In genomic region chr15:79682285-79682684, GRCh38 we compare ENCODE assay signal across 12 cellular contexts.
DNase-seq lines count a peak whose midpoint lies in the region; ATAC-seq lines count a peak whose summit lies in the region.
"Had no signal": no experiment of that assay in that cellular context is flagged by ENCODE, and none has a peak within 500 bp of the region (broad histone marks: within the 10 kb centered on the region; RNA-seq: fewer than 3 reads in every experiment).

No MANE protein-coding gene starts in this region.

- no peaks in the 10 kb centered on the region for H3K27me3 ChIP-seq in adipocyte (replicated peaks; ENCODE audit: control insufficient read depth, insufficient read depth, low read length)

- no peaks in the 10 kb centered on the region for H3K9me3 Mint-ChIP-seq in activated CD8-positive, alpha-beta T cell treated with anti-CD3 and anti-CD28 coated beads, Interleukin-2, amount 10 ng/mL, durations not matched to agents 7 days and 5 days (ENCODE audit: insufficient read depth)
- H3K9me3 Mint-ChIP-seq: central memory CD8-positive, alpha-beta T cell had no signal

- peak overlapping the region; percentile 88 for H3K9ac ChIP-seq in adipocyte (ENCODE audit: low read length)

- CTCF ChIA-PET in activated CD8-positive, alpha-beta T cell treated with anti-CD3 and anti-CD28 coated beads, Interleukin-2, amount 10 ng/mL, durations not matched to agents 7 days and 5 days (lab: Charles Lee) = no interaction called here

- DNase-seq in EL (peak; percentile 83), adipocyte (ENCODE audit: low read depth) (peak; percentile 84), head of caudate nucleus (peak in 29 of 42 donors; percentile 4 to 64 (median 25)), renal cortical epithelial cell (ENCODE audit: low read depth) (peak; percentile 43), HPDE6-E6E7 (ENCODE audit: extremely low spot score) (no peak), NCI-H146 treated with DMSO at 0.1 percent for 48 hours (lab: John Stamatoyannopoulos, UW; ENCODE audit: unreplicated experiment) (no peak)
- no peak for DNase-seq in activated naive CD4-positive, alpha-beta T cell treated with Interleukin-2 at 50 U/mL for 16 hours
- no peak for DNase-seq in activated CD8-positive, alpha-beta T cell treated with anti-CD3 and anti-CD28 coated beads, Interleukin-2, amount 10 ng/mL, durations not matched to agents 7 days and 5 days
- DNase-seq: DMS79, retina had no signal

- no peaks in the 10 kb centered on the region for H3K9me3 ChIP-seq in adipocyte (ENCODE audit: control insufficient read depth, low read length)

- peak overlapping the region; percentile 67 for H3K4me3 ChIP-seq in adipocyte (ENCODE audit: low read length)
- H3K4me3 ChIP-seq: SK-N-MC had no signal

- no peak for ATAC-seq in activated CD8-positive, alpha-beta T cell treated with anti-CD3 and anti-CD28 coated beads, Interleukin-2, amount 10 ng/mL, durations not matched to agents 7 days and 5 days

- H3K4me1 ChIP-seq in adipocyte (ENCODE audit: control insufficient read depth, insufficient read depth, low read length) = peaks cover 49% of the 10 kb centered on the region

- no peak overlapping the region for H3K27ac Mint-ChIP-seq in activated CD8-positive, alpha-beta T cell treated with anti-CD3 and anti-CD28 coated beads, Interleukin-2, amount 10 ng/mL, durations not matched to agents 7 days and 5 days

- H3K36me3 Mint-ChIP-seq in activated CD8-positive, alpha-beta T cell treated with anti-CD3 and anti-CD28 coated beads, Interleukin-2, amount 10 ng/mL, durations not matched to agents 7 days and 5 days (ENCODE audit: low read depth) = no peaks in the 10 kb centered on the region

- H3K4me1 Mint-ChIP-seq in activated CD8-positive, alpha-beta T cell treated with anti-CD3 and anti-CD28 coated beads, Interleukin-2, amount 10 ng/mL, durations not matched to agents 7 days and 5 days (ENCODE audit: low read depth) = no peaks in the 10 kb centered on the region
- H3K4me1 Mint-ChIP-seq: central memory CD8-positive, alpha-beta T cell had no signal

- H3K36me3 ChIP-seq in adipocyte (ENCODE audit: control insufficient read depth, insufficient read depth, low read length, severe bottlenecking) = no peaks in the 10 kb centered on the region

- intact Hi-C loops in head of caudate nucleus (cut with DNase I) = no loop called here

- POLR2A ChIA-PET in activated CD8-positive, alpha-beta T cell treated with anti-CD3 and anti-CD28 coated beads, Interleukin-2, amount 10 ng/mL, durations not matched to agents 7 days and 5 days (lab: Charles Lee) = no interaction called here

- H3K4me3 Mint-ChIP-seq in activated CD8-positive, alpha-beta T cell treated with anti-CD3 and anti-CD28 coated beads, Interleukin-2, amount 10 ng/mL, durations not matched to agents 7 days and 5 days = no peak overlapping the region
- H3K4me3 Mint-ChIP-seq: central memory CD8-positive, alpha-beta T cell had no signal

- peaks cover 12% of the 10 kb centered on the region for H3K27me3 Mint-ChIP-seq in activated CD8-positive, alpha-beta T cell treated with anti-CD3 and anti-CD28 coated beads, Interleukin-2, amount 10 ng/mL, durations not matched to agents 7 days and 5 days (ENCODE audit: low read depth)

Comparison
In these comparisons a context has a peak if more than half of its experiments do, and no peak if none do; other contexts are left out.
1. DNase-seq: peak in EL (single experiment), adipocyte (single experiment), head of caudate nucleus (29 of 42) and renal cortical epithelial cell (single experiment); none in activated naive CD4-positive, alpha-beta T cell treated with Interleukin-2 at 50 U/mL for 16 hours (single experiment), HPDE6-E6E7 (single experiment), activated CD8-positive, alpha-beta T cell treated with anti-CD3 and anti-CD28 coated beads, Interleukin-2, amount 10 ng/mL, durations not matched to agents 7 days and 5 days (single experiment) and NCI-H146 treated with DMSO at 0.1 percent for 48 hours (single experiment).